ENCODE assay signal across 1 cellular context in genomic region chr7:55254596-55255500, GRCh38.
A peak's percentile ranks its signal among the peaks of the same experiment; 100 is the strongest.
TF ChIP-seq lines count a peak whose summit lies in the region.

No MANE protein-coding gene starts in this region.

TF ChIP-seq in HepG2, 621 proteins besides CTCF, POLR2A, EP300 and RAD21 (continued from another document and continues in another):
- TF ChIP-seq ZNF17 (CRISPR knock-in tag; IDR thresholded peaks at IDR 0.05): no peak
- TF ChIP-seq ETV5 (CRISPR knock-in tag; IDR thresholded peaks at IDR 0.05; ENCODE audit: borderline replicate concordance): 0 out of 2 replicates have a peak, but pooled peaks have one; percentile 25
- peak; percentile 25; the same call in 1 of the 2 replicates for TF ChIP-seq ZZZ3 (CRISPR knock-in tag; IDR thresholded peaks at IDR 0.05; ENCODE audit: borderline replicate concordance)
- no peak for TF ChIP-seq TGIF2 (CRISPR knock-in tag; IDR thresholded peaks at IDR 0.05)
- 0 out of 2 replicates have a peak, but pooled peaks have one; percentile 16 for TF ChIP-seq ZNF569 (CRISPR knock-in tag; IDR thresholded peaks at IDR 0.05; ENCODE audit: borderline replicate concordance)
- TF ChIP-seq CBX2 (IDR thresholded peaks at IDR 0.05; ENCODE audit: low read depth, low read length): no peak
- TF ChIP-seq CBX2 (CRISPR knock-in tag; IDR thresholded peaks at IDR 0.05; ENCODE audit: low read depth): peak; percentile 44; the same call in 1 of the 2 replicates
- TF ChIP-seq TCF12 (IDR thresholded peaks at IDR 0.05): no peak
- peak; percentile 4; the same call in 1 of the 2 replicates for TF ChIP-seq TCF12 (CRISPR knock-in tag; IDR thresholded peaks at IDR 0.05)
- TF ChIP-seq CENPT (CRISPR knock-in tag; IDR thresholded peaks at IDR 0.05; ENCODE audit: low read depth): peak; percentile 86; the same call in 1 of the 2 replicates
- TF ChIP-seq PHF8 (CRISPR knock-in tag; IDR thresholded peaks at IDR 0.05): no peak
- TF ChIP-seq SNAPC2 (CRISPR knock-in tag; IDR thresholded peaks at IDR 0.05): 0 out of 2 replicates have a peak, but pooled peaks have one; percentile 29
- TF ChIP-seq TAF1 (CRISPR knock-in tag; IDR thresholded peaks at IDR 0.05): no peak
- no peak for TF ChIP-seq ADNP (CRISPR knock-in tag; IDR thresholded peaks at IDR 0.05)
- TF ChIP-seq GATAD2A (CRISPR knock-in tag; IDR thresholded peaks at IDR 0.05): no peak
- no peak for TF ChIP-seq LCORL (IDR thresholded peaks at IDR 0.05)
- TF ChIP-seq LCORL (CRISPR knock-in tag; IDR thresholded peaks at IDR 0.05): peak; percentile 79; the same call in 1 of the 2 replicates
- peak; percentile 16 for TF ChIP-seq HNRNPLL (IDR thresholded peaks at IDR 0.05; ENCODE audit: low read depth, low read length, poor library complexity, severe bottlenecking)
- 0 out of 2 replicates have a peak, but pooled peaks have one; percentile 17 for TF ChIP-seq ZNF724P (CRISPR knock-in tag; IDR thresholded peaks at IDR 0.05; ENCODE audit: borderline replicate concordance)
- TF ChIP-seq NRL (CRISPR knock-in tag; IDR thresholded peaks at IDR 0.05; ENCODE audit: borderline replicate concordance): no peak
- no peak; the same call in 1 of the 2 replicates for TF ChIP-seq ZNF547 (CRISPR knock-in tag; IDR thresholded peaks at IDR 0.05)
- no peak; the same call in none of the 2 replicates for TF ChIP-seq IKZF5 (CRISPR knock-in tag; IDR thresholded peaks at IDR 0.05)
- no peak for TF ChIP-seq ZNF615 (CRISPR knock-in tag; IDR thresholded peaks at IDR 0.05; ENCODE audit: borderline replicate concordance)
- TF ChIP-seq ZNF772 (CRISPR knock-in tag; IDR thresholded peaks at IDR 0.05): peak; percentile 16; the same call in 1 of the 2 replicates
- 0 out of 2 replicates have a peak, but pooled peaks have one; percentile 14 for TF ChIP-seq ATF2 (CRISPR knock-in tag; IDR thresholded peaks at IDR 0.05)
- TF ChIP-seq ELK4 (CRISPR knock-in tag; IDR thresholded peaks at IDR 0.05; ENCODE audit: borderline replicate concordance): no peak
- peak; percentile 65; the same call in 1 of the 2 replicates for TF ChIP-seq SPEN (CRISPR knock-in tag; IDR thresholded peaks at IDR 0.05; ENCODE audit: low read depth)
- 0 out of 2 replicates have a peak, but pooled peaks have one; percentile 23 for TF ChIP-seq ZNF552 (CRISPR knock-in tag; IDR thresholded peaks at IDR 0.05; ENCODE audit: borderline replicate concordance)
- no peak for TF ChIP-seq MED8 (CRISPR knock-in tag; IDR thresholded peaks at IDR 0.05; ENCODE audit: insufficient replicate concordance)
- no peak for TF ChIP-seq SMARCE1 (IDR thresholded peaks at IDR 0.05; ENCODE audit: borderline replicate concordance)
- peak; percentile 50; the same call in 1 of the 2 replicates for TF ChIP-seq EED (CRISPR knock-in tag; IDR thresholded peaks at IDR 0.05)
- TF ChIP-seq REXO4 (CRISPR knock-in tag; IDR thresholded peaks at IDR 0.05; ENCODE audit: borderline replicate concordance): peak; percentile 51; the same call in 1 of the 2 replicates
- TF ChIP-seq NKX3-1 (CRISPR knock-in tag; IDR thresholded peaks at IDR 0.05): peak; percentile 76
- no peak for TF ChIP-seq SP5 (CRISPR knock-in tag; IDR thresholded peaks at IDR 0.05; ENCODE audit: borderline replicate concordance, low read depth)
- TF ChIP-seq MTA3 (CRISPR knock-in tag; IDR thresholded peaks at IDR 0.05): no peak
- peak; percentile 24; the same call in 1 of the 2 replicates for TF ChIP-seq ZNF691 (CRISPR knock-in tag; IDR thresholded peaks at IDR 0.05; ENCODE audit: borderline replicate concordance, low read depth)
- no peak for TF ChIP-seq ZBTB49 (CRISPR knock-in tag; IDR thresholded peaks at IDR 0.05; ENCODE audit: borderline replicate concordance)
- TF ChIP-seq MAX (IDR thresholded peaks at IDR 0.05): peak; percentile 70
- peak; percentile 69; the same call in 1 of the 2 replicates for TF ChIP-seq EEA1 (CRISPR knock-in tag; IDR thresholded peaks at IDR 0.05; ENCODE audit: borderline replicate concordance)
- TF ChIP-seq MNT (IDR thresholded peaks at IDR 0.05): no peak
- TF ChIP-seq ZNF687 (CRISPR knock-in tag; IDR thresholded peaks at IDR 0.05): peak; percentile 90
- no peak for TF ChIP-seq USF2 (IDR thresholded peaks at IDR 0.05; ENCODE audit: low read depth, low read length)
- TF ChIP-seq USF2 (CRISPR knock-in tag; IDR thresholded peaks at IDR 0.05; ENCODE audit: borderline replicate concordance): no peak
- peak; percentile 14 for TF ChIP-seq ZNF333 (CRISPR knock-in tag; IDR thresholded peaks at IDR 0.05; ENCODE audit: borderline replicate concordance)
- TF ChIP-seq TFE3 (CRISPR knock-in tag; IDR thresholded peaks at IDR 0.05): no peak
